In genomic region chr17:17028059-17028877, GRCh38 we compare ENCODE assay signal across 8 cellular contexts. TPM values are rescaled to one million over a fixed set of nuclear protein-coding genes. Genes with fewer than 3 reads are reported as not detected.
DNase-seq lines count a peak whose midpoint lies in the region; ATAC-seq and TF ChIP-seq lines count a peak whose summit lies in the region.

No MANE protein-coding gene starts in this region.

- H3K9ac ChIP-seq in BLaER1 treated with 17β-estradiol and CSF1 and Interleukin-3, amounts not matched to agents 10 nM and 100 nM: peak overlapping the region in 5 of 11 experiments; percentile 18 to 69 (median 67); a peak in 8 of 22 replicates
- H3K9ac ChIP-seq in endodermal cell (ENCODE audit: extremely low read depth, low read length, poor library complexity, severe bottlenecking): peak overlapping the region; percentile 15

- no peaks in the 10 kb centered on the region for H3K36me3 ChIP-seq in BLaER1 treated with 17β-estradiol and CSF1 and Interleukin-3, amounts not matched to agents 10 nM and 100 nM
- H3K36me3 ChIP-seq in endodermal cell (ENCODE audit: control insufficient read depth, insufficient read depth, low read length): no peaks in the 10 kb centered on the region

- peak overlapping the region; percentile 55 to 97 (median 89) for H3K4me2 ChIP-seq in BLaER1 treated with 17β-estradiol and CSF1 and Interleukin-3, amounts not matched to agents 10 nM and 100 nM

- no peaks in the 10 kb centered on the region for H3K9me3 Mint-ChIP-seq in endodermal cell
- no peaks in the 10 kb centered on the region for H3K9me3 Mint-ChIP-seq in mesothelial cell of epicardium
- H3K9me3 Mint-ChIP-seq in activated naive CD4-positive, alpha-beta T cell treated with anti-CD3 and anti-CD28 coated beads, Interleukin-2, amount 10 ng/mL, durations not matched to agents 7 days and 5 days: no peaks in the 10 kb centered on the region

- H3K36me3 Mint-ChIP-seq in endodermal cell (ENCODE audit: low read depth): no peaks in the 10 kb centered on the region
- H3K36me3 Mint-ChIP-seq in mesothelial cell of epicardium: no peaks in the 10 kb centered on the region
- no peaks in the 10 kb centered on the region for H3K36me3 Mint-ChIP-seq in activated naive CD4-positive, alpha-beta T cell treated with anti-CD3 and anti-CD28 coated beads, Interleukin-2, amount 10 ng/mL, durations not matched to agents 7 days and 5 days

- H3K27ac ChIP-seq in BLaER1 treated with 17β-estradiol and CSF1 and Interleukin-3, amounts not matched to agents 10 nM and 100 nM: peak overlapping the region in 5 of 11 experiments; percentile 38 to 72 (median 69); a peak in 9 of 22 replicates
- H3K27ac ChIP-seq in endodermal cell (ENCODE audit: low read depth, low read length): peak overlapping the region; percentile 49

- H3K27me3 ChIP-seq in BLaER1 treated with 17β-estradiol and CSF1 and Interleukin-3, amounts not matched to agents 10 nM and 100 nM: peaks cover 0 to 10% (median 0%) of the 10 kb centered on the region in 11 experiments; a peak in 4 of 22 replicates
- no peaks in the 10 kb centered on the region for H3K27me3 ChIP-seq in endodermal cell (ENCODE audit: control insufficient read depth, insufficient read depth, low read length, poor library complexity, severe bottlenecking)

- H3K4me3 Mint-ChIP-seq in endodermal cell (no peak overlapping the region), mesothelial cell of epicardium (no peak overlapping the region)
- H3K4me3 Mint-ChIP-seq in activated naive CD4-positive, alpha-beta T cell treated with anti-CD3 and anti-CD28 coated beads, Interleukin-2, amount 10 ng/mL, durations not matched to agents 7 days and 5 days: no peak overlapping the region

- peaks cover 27 to 82% (median 70%) of the 10 kb centered on the region in 10 experiments for H3K4me1 ChIP-seq in BLaER1 treated with 17β-estradiol and CSF1 and Interleukin-3, amounts not matched to agents 10 nM and 100 nM
- H3K4me1 ChIP-seq in endodermal cell (ENCODE audit: control insufficient read depth, insufficient read depth, low read length): peaks cover 15% of the 10 kb centered on the region

- no peaks in the 10 kb centered on the region for H3K9me3 ChIP-seq in BLaER1 treated with 17β-estradiol and CSF1 and Interleukin-3, amounts not matched to agents 10 nM and 100 nM (replicated peaks in 1 of 11)
- H3K9me3 ChIP-seq in endodermal cell (ENCODE audit: control insufficient read depth, low read length): no peaks in the 10 kb centered on the region

- TF ChIP-seq CTCF in endodermal cell (conservative IDR thresholded peaks at IDR 0.05): no peak
- TF ChIP-seq CTCF in mesothelial cell of epicardium (IDR thresholded peaks at IDR 0.05; ENCODE audit: unreplicated experiment): no peak

- peaks cover 27% of the 10 kb centered on the region for H3K4me1 Mint-ChIP-seq in endodermal cell
- H3K4me1 Mint-ChIP-seq in mesothelial cell of epicardium: peaks cover 35% of the 10 kb centered on the region
- no peaks in the 10 kb centered on the region for H3K4me1 Mint-ChIP-seq in activated naive CD4-positive, alpha-beta T cell treated with anti-CD3 and anti-CD28 coated beads, Interleukin-2, amount 10 ng/mL, durations not matched to agents 7 days and 5 days

- peak; percentile 21 to 75 for DNase-seq in NCI-H526 (lab: John Stamatoyannopoulos, UW)
- peak; percentile 96 for DNase-seq in endodermal cell
- peak; percentile 68 to 81 for DNase-seq in mesothelial cell of epicardium (ENCODE audit: low spot score in 2 of 2, unreplicated experiment in 2 of 2)
- no peak for DNase-seq in cerebellar cortex (ENCODE audit: low spot score)
- no peak for DNase-seq in activated naive CD4-positive, alpha-beta T cell treated with anti-CD3 and anti-CD28 coated beads, Interleukin-2, amount 10 ng/mL, durations not matched to agents 7 days and 5 days
- DNase-seq in activated T-cell treated with anti-CD3 and anti-CD28 coated beads, Interleukin-2, amount 50 U/mL, for 48 hours: no peak

- H3K27me3 Mint-ChIP-seq in endodermal cell (ENCODE audit: insufficient read depth) (no peaks in the 10 kb centered on the region), mesothelial cell of epicardium (ENCODE audit: low read depth) (no peaks in the 10 kb centered on the region)
- H3K27me3 Mint-ChIP-seq in activated naive CD4-positive, alpha-beta T cell treated with anti-CD3 and anti-CD28 coated beads, Interleukin-2, amount 10 ng/mL, durations not matched to agents 7 days and 5 days: peaks cover 7% of the 10 kb centered on the region

- CTCF ChIA-PET in activated naive CD4-positive, alpha-beta T cell treated with anti-CD3 and anti-CD28 coated beads, Interleukin-2, amount 10 ng/mL, durations not matched to agents 7 days and 5 days (lab: Charles Lee): no interaction called here

- WGBS in endodermal cell (ENCODE audit: insufficient coverage in 1 of 2, insufficient read length in 1 of 2), 2 experiments: 81 to 85% methylated on average over 9 to 12 of the region's 12 CpGs

- peaks cover 0 to 24% (median 16%) of the 10 kb centered on the region in 11 experiments; a peak in 12 of 22 replicates for H4K20me1 ChIP-seq in BLaER1 treated with 17β-estradiol and CSF1 and Interleukin-3, amounts not matched to agents 10 nM and 100 nM

- no peak for ATAC-seq in GM19328 (IDR thresholded peaks at IDR 0.05; ENCODE audit: unreplicated experiment)

- peak overlapping the region in 4 of 10 experiments; percentile 25 to 47 (median 40); a peak in 7 of 20 replicates for H3K4me3 ChIP-seq in BLaER1 treated with 17β-estradiol and CSF1 and Interleukin-3, amounts not matched to agents 10 nM and 100 nM
- H3K4me3 ChIP-seq in endodermal cell (ENCODE audit: low read length): no peak overlapping the region

- H3K27ac Mint-ChIP-seq in endodermal cell: peak overlapping the region; percentile 84
- H3K27ac Mint-ChIP-seq in mesothelial cell of epicardium: peak overlapping the region; percentile 96
- no peak overlapping the region for H3K27ac Mint-ChIP-seq in activated naive CD4-positive, alpha-beta T cell treated with anti-CD3 and anti-CD28 coated beads, Interleukin-2, amount 10 ng/mL, durations not matched to agents 7 days and 5 days

RNA-seq across cellular contexts. Expression of gene MPRIP, which starts 14.0 kb away (rescaled TPM):
- total RNA-seq in endodermal cell (100 to 1,000 TPM; 154 to 155 TPM), mesothelial cell of epicardium (224 to 228 TPM (median 225 TPM) in 3 replicates)
- 126 TPM for polyA plus RNA-seq in endodermal cell (2013, experiment 1 of 2)
- polyA plus RNA-seq in endodermal cell (2013, experiment 2 of 2): 112 TPM

RNA-seq across cellular contexts. Expression of gene TNFRSF13B, which starts 56.4 kb away (rescaled TPM):
- total RNA-seq in endodermal cell: 1 to 10 TPM in 1 of 2 donors, under 1 TPM in 1; 0.97 to 1.6 TPM
- 0.21 TPM for polyA plus RNA-seq in endodermal cell (2013, experiment 1 of 2)
- polyA plus RNA-seq in endodermal cell (2013, experiment 2 of 2): 0.33 TPM
- total RNA-seq in mesothelial cell of epicardium: not detected in 3 replicates

Comparison
In these comparisons a context has a peak if more than half of its experiments do, and no peak if none do; other contexts are left out.
1. DNase-seq: peak in NCI-H526 (2 of 2), endodermal cell (single experiment) and mesothelial cell of epicardium (2 of 2); none in cerebellar cortex (single experiment), activated naive CD4-positive, alpha-beta T cell treated with anti-CD3 and anti-CD28 coated beads, Interleukin-2, amount 10 ng/mL, durations not matched to agents 7 days and 5 days (single experiment) and activated T-cell treated with anti-CD3 and anti-CD28 coated beads, Interleukin-2, amount 50 U/mL, for 48 hours (0 of 2).